ENCODE assay signal across 8 cellular contexts in genomic region chr14:77580964-77581505, GRCh38. TPM values are rescaled to one million over a fixed set of nuclear protein-coding genes. Genes with fewer than 3 reads are reported as not detected.
DNase-seq lines count a peak whose midpoint lies in the region; ATAC-seq and TF ChIP-seq lines count a peak whose summit lies in the region.

No MANE protein-coding gene starts in this region.

- no peak overlapping the region for H3K4me3 ChIP-seq in Jurkat, Clone E6-1 (ENCODE audit: low read length)

- peaks cover 0 to 10% of the 10 kb centered on the region in 2 donors for H3K36me3 Mint-ChIP-seq in activated naive CD4-positive, alpha-beta T cell treated with anti-CD3 and anti-CD28 coated beads, Interleukin-2, amount 50 U/mL, for 72 hours
- peaks cover 8% of the 10 kb centered on the region for H3K36me3 Mint-ChIP-seq in mesothelial cell of epicardium

- H3K9me3 Mint-ChIP-seq in activated naive CD4-positive, alpha-beta T cell treated with anti-CD3 and anti-CD28 coated beads, Interleukin-2, amount 50 U/mL, for 72 hours: no peaks in the 10 kb centered on the region
- no peaks in the 10 kb centered on the region for H3K9me3 Mint-ChIP-seq in mesothelial cell of epicardium

- H3K27me3 Mint-ChIP-seq in mesothelial cell of epicardium (ENCODE audit: low read depth): peaks cover 2% of the 10 kb centered on the region

- peak; percentile 96 for ATAC-seq in GM21619 (IDR thresholded peaks at IDR 0.05; ENCODE audit: unreplicated experiment)
- peak; percentile 94 to 97 for ATAC-seq in activated naive CD4-positive, alpha-beta T cell treated with anti-CD3 and anti-CD28 coated beads, Interleukin-2, amount 50 U/mL, for 72 hours

- DNase-seq in DMS53 (lab: John Stamatoyannopoulos, UW) (peak; percentile 36), DMS53 treated with DMSO at 0.1 percent for 48 hours (lab: John Stamatoyannopoulos, UW; ENCODE audit: unreplicated experiment) (no peak), mesothelial cell of epicardium (ENCODE audit: low spot score in 2 of 2, unreplicated experiment in 2 of 2) (no peak), cerebellar nuclear complex (lab: John Stamatoyannopoulos, UW) (no peak), NCI-H2029 (lab: John Stamatoyannopoulos, UW) (no peak)
- DNase-seq in Jurkat, Clone E6-1 (ENCODE audit: low read depth, low spot score): peak; percentile 31
- no peak for DNase-seq in activated naive CD4-positive, alpha-beta T cell treated with anti-CD3 and anti-CD28 coated beads, Interleukin-2, amount 50 U/mL, for 72 hours (ENCODE audit: low spot score in 2 of 2)

- no peak overlapping the region for H3K4me3 Mint-ChIP-seq in mesothelial cell of epicardium

- H3K27ac Mint-ChIP-seq in activated naive CD4-positive, alpha-beta T cell treated with anti-CD3 and anti-CD28 coated beads, Interleukin-2, amount 50 U/mL, for 72 hours: peak overlapping the region in 1 of 2 donors; percentile 82
- H3K27ac Mint-ChIP-seq in mesothelial cell of epicardium: peak overlapping the region; percentile 95

- no peak for TF ChIP-seq CTCF in mesothelial cell of epicardium (IDR thresholded peaks at IDR 0.05; ENCODE audit: unreplicated experiment)

- peaks cover 35% of the 10 kb centered on the region for H3K4me1 Mint-ChIP-seq in mesothelial cell of epicardium

RNA-seq across cellular contexts. Expression of gene SPTLC2, which starts 35.4 kb away (rescaled TPM):
- 29.9 TPM for polyA plus RNA-seq in Jurkat, Clone E6-1 (2012; ENCODE audit: insufficient read depth, insufficient read length)
- 10 to 100 TPM; 18.8 to 25.8 TPM for total RNA-seq in activated naive CD4-positive, alpha-beta T cell treated with anti-CD3 and anti-CD28 coated beads, Interleukin-2, amount 50 U/mL, for 72 hours
- 34.1 to 36.6 TPM (median 35.8 TPM) in 3 replicates for total RNA-seq in mesothelial cell of epicardium

Comparison
In these comparisons a context has a peak if more than half of its experiments do, and no peak if none do; other contexts are left out.
1. DNase-seq: peak in DMS53 (single experiment) and Jurkat, Clone E6-1 (single experiment); none in DMS53 treated with DMSO at 0.1 percent for 48 hours (single experiment), activated naive CD4-positive, alpha-beta T cell treated with anti-CD3 and anti-CD28 coated beads, Interleukin-2, amount 50 U/mL, for 72 hours (0 of 2), mesothelial cell of epicardium (0 of 2), cerebellar nuclear complex (0 of 2) and NCI-H2029 (single experiment).